In the genomic region with DNA sequence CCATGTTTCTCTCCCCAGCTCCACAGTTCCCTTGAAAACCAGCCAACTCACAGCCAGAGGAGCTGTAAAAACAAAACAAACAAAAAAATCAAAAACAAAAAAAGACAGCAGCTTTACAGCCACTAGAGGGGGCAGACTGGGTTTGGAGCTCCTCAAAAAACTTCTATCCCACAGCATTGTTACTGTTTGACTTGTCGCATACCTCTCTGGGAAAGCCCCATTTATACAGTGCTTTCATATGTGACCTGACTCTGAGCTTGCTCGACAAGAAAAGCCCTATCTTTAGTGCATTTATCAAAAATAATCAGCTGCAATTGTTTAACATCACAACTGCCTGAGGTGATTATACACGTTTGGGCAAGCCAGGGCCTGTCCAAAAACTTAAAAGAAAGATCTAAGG, we compare ENCODE assay signal across 1 cellular context.
A peak's percentile ranks its signal among the peaks of the same experiment; 100 is the strongest.
TF ChIP-seq lines count a peak whose summit lies in the region.

No MANE protein-coding gene starts in this region.

TF ChIP-seq in HepG2, 621 proteins besides CTCF, POLR2A, EP300 and RAD21:
- no peak for TF ChIP-seq ZNF674 (CRISPR knock-in tag; IDR thresholded peaks at IDR 0.05; ENCODE audit: low read depth)
- 0 out of 2 replicates have a peak, but pooled peaks have one; percentile 17 for TF ChIP-seq STAG1 (CRISPR knock-in tag; IDR thresholded peaks at IDR 0.05)
- TF ChIP-seq, protein P1, sequence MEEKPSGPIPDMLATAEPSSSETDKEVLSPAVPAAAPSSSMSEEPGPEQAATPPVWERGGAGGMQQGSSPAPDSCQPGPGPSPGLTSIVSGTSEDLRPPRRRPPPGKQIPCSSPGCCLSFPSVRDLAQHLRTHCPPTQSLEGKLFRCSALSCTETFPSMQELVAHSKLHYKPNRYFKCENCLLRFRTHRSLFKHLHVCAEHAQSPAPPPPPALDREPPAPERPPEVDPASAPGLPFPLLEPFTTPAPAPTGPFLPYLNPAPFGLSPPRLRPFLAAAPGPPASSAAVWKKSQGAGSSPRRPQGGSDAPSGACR (CRISPR knock-in tag; IDR thresholded peaks at IDR 0.05) = no peak
- TF ChIP-seq HOXA9 (CRISPR knock-in tag; IDR thresholded peaks at IDR 0.05; ENCODE audit: borderline replicate concordance) = no peak
- peak; percentile 6; the same call in 1 of the 2 replicates for TF ChIP-seq SMC3 (IDR thresholded peaks at IDR 0.05; ENCODE audit: low read length)
